ENCODE assay signal across 16 cellular contexts in genomic region chr11:33448461-33449130, GRCh38.
DNase-seq lines count a peak whose midpoint lies in the region; ATAC-seq and TF ChIP-seq lines count a peak whose summit lies in the region.
"Had no signal": no experiment of that assay in that cellular context is flagged by ENCODE, and none has a peak within 500 bp of the region (broad histone marks: within the 10 kb centered on the region; RNA-seq: fewer than 3 reads in every experiment).

No MANE protein-coding gene starts in this region.

- no peak overlapping the region for H3K4me2 ChIP-seq in IMR-90 (ENCODE audit: low read depth, low read length)
- no peak overlapping the region for H3K4me2 ChIP-seq in mammary epithelial cell (ENCODE audit: insufficient read depth, low read depth, low read length)

- intact Hi-C loops in IMR-90 (cut with micrococcal nuclease) = no loop called here
- intact Hi-C loops in mammary epithelial cell (cut with micrococcal nuclease) = no loop called here
- intact Hi-C loops in lower lobe of right lung (cut with DNase I) = no loop called here

- peaks cover 2% of the 10 kb centered on the region for H3K4me1 Mint-ChIP-seq in T-helper 2 cell treated with Interferon-gamma antibody and Interleukin-4, amounts not matched to agents 5 μg/mL and 100 μg/mL, for 36 hours (ENCODE audit: low read depth)
- H3K4me1 Mint-ChIP-seq: IgD-negative memory B cell had no signal

- H3K4me3 Mint-ChIP-seq in T-helper 2 cell treated with Interferon-gamma antibody and Interleukin-4, amounts not matched to agents 5 μg/mL and 100 μg/mL, for 36 hours = no peak overlapping the region
- H3K4me3 Mint-ChIP-seq: IgD-negative memory B cell had no signal

- peak overlapping the region; percentile 43 for H3K27ac ChIP-seq in ACC112 (ENCODE audit: low read depth, low read length)
- H3K27ac ChIP-seq in IMR-90 (ENCODE audit: insufficient read depth, low read length) = no peak overlapping the region
- no peak overlapping the region for H3K27ac ChIP-seq in mammary epithelial cell (ENCODE audit: insufficient read depth, low read depth, low read length)
- H3K27ac ChIP-seq in lower lobe of right lung = no peak overlapping the region
- H3K27ac ChIP-seq: C4-2B had no signal

- 0 out of 3 replicates have a peak overlapping the region, but pooled peaks have one; percentile 23 for H2BK15ac ChIP-seq in IMR-90 (ENCODE audit: low read depth, low read length)

- no peak overlapping the region for H4K8ac ChIP-seq in IMR-90 (ENCODE audit: low read depth in 2 of 2, low read length in 2 of 2)

- no peak overlapping the region for H3K56ac ChIP-seq in IMR-90 (ENCODE audit: extremely low read depth, insufficient read depth, low read length)

- DNase-seq in IMR-90 = peak; percentile 34
- DNase-seq in mammary epithelial cell = peak; percentile 24
- peak; percentile 32 for DNase-seq in fibroblast of the aortic adventitia (ENCODE audit: low read depth)
- DNase-seq in T-helper 2 cell treated with Interferon-gamma antibody and Interleukin-4, amounts not matched to agents 5 μg/mL and 100 μg/mL, for 36 hours (ENCODE audit: low spot score) = no peak
- no peak for DNase-seq in lower lobe of right lung
- no peak for DNase-seq in COLO829 (ENCODE audit: low spot score)
- DNase-seq: COR-L47, NCI-H1436 treated with DMSO at 0.1 percent for 48 hours, NCI-H2029 treated with DMSO at 0.1 percent for 48 hours, NCI-H748 treated with DMSO at 0.1 percent for 48 hours, PC-9 had no signal

- H3K36me3 Mint-ChIP-seq in T-helper 2 cell treated with Interferon-gamma antibody and Interleukin-4, amounts not matched to agents 5 μg/mL and 100 μg/mL, for 36 hours (ENCODE audit: low read depth) = no peaks in the 10 kb centered on the region
- H3K36me3 Mint-ChIP-seq: IgD-negative memory B cell had no signal

- no peak overlapping the region for H3K14ac ChIP-seq in IMR-90 (replicated peaks; ENCODE audit: low read depth, low read length)

- dilution Hi-C loops in IMR-90 (cut with HindIII; ENCODE audit: low sequenced_read_pairs, unreplicated experiment) (no loop called here), mammary epithelial cell (cut with HindIII; ENCODE audit: low sequenced_read_pairs) (no loop called here)

- peaks cover 62% of the 10 kb centered on the region for H3K4me1 ChIP-seq in ACC112 (ENCODE audit: control insufficient read depth, insufficient read depth, low read length, unreplicated experiment)
- peaks cover 17% of the 10 kb centered on the region for H3K4me1 ChIP-seq in IMR-90 (ENCODE audit: control insufficient read depth, insufficient read depth, low read length)
- H3K4me1 ChIP-seq in mammary epithelial cell (ENCODE audit: insufficient read depth, low read length) = peaks cover 18% of the 10 kb centered on the region
- H3K4me1 ChIP-seq in lower lobe of right lung = no peaks in the 10 kb centered on the region

- in situ Hi-C loops in IMR-90 (cut with MboI; ENCODE audit: low sequenced_read_pairs) = no loop called here
- in situ Hi-C loops in mammary epithelial cell (cut with MboI; ENCODE audit: low sequenced_read_pairs in 2 of 2) = no loop called here

- POLR2A ChIA-PET in IMR-90 (lab: Charles Lee; ENCODE audit: unreplicated experiment) = no interaction called here

- H3K9me3 ChIP-seq in IMR-90 (ENCODE audit: control insufficient read depth, insufficient read depth, low read length) (no peaks in the 10 kb centered on the region), mammary epithelial cell (replicated peaks; ENCODE audit: insufficient read depth, low read length) (no peaks in the 10 kb centered on the region), lower lobe of right lung (no peaks in the 10 kb centered on the region)
- H3K9me3 ChIP-seq: A549 had no signal

- no peak overlapping the region for H3K23ac ChIP-seq in IMR-90 (ENCODE audit: low read depth, low read length)

- H3K4me3 ChIP-seq in ACC112 (ENCODE audit: low read depth, low read length) = peak overlapping the region; percentile 13
- no peak overlapping the region for H3K4me3 ChIP-seq in IMR-90 (ENCODE audit: insufficient read depth, low read depth, low read length)
- H3K4me3 ChIP-seq in mammary epithelial cell (replicated peaks in 1 of 3; ENCODE audit: insufficient read depth in 1 of 3, low read depth in 2 of 3, low read length in 3 of 3) = no peak overlapping the region
- no peak overlapping the region for H3K4me3 ChIP-seq in fibroblast of the aortic adventitia (ENCODE audit: low read depth, low read length)
- no peak overlapping the region for H3K4me3 ChIP-seq in lower lobe of right lung
- H3K4me3 ChIP-seq: A549, PC-9 had no signal

- no peak overlapping the region for H3K27ac Mint-ChIP-seq in T-helper 2 cell treated with Interferon-gamma antibody and Interleukin-4, amounts not matched to agents 5 μg/mL and 100 μg/mL, for 36 hours
- H3K27ac Mint-ChIP-seq: IgD-negative memory B cell had no signal

- no peak overlapping the region for H4K5ac ChIP-seq in IMR-90 (ENCODE audit: low read depth, low read length)

- H4K91ac ChIP-seq in IMR-90 (ENCODE audit: insufficient read depth, low read depth, low read length) = no peak overlapping the region

- H3K18ac ChIP-seq in IMR-90 (ENCODE audit: low read depth, low read length) = no peak overlapping the region

- no TSS peak for BruUV-seq in IMR-90 (replicated peaks; lab: Mats Ljungman, UMichigan)
- no TSS peak for BruUV-seq in mammary epithelial cell (replicated peaks; lab: Mats Ljungman, UMichigan)

- TF ChIP-seq POLR2A in IMR-90 (IDR thresholded peaks at IDR 0.05; ENCODE audit: low read depth, low read length) = no peak

- no peak overlapping the region for H3K9ac ChIP-seq in IMR-90 (ENCODE audit: low read depth, low read length)
- no peak overlapping the region for H3K9ac ChIP-seq in mammary epithelial cell (ENCODE audit: insufficient read depth, low read length)

- no peaks in the 10 kb centered on the region for H3K9me3 Mint-ChIP-seq in T-helper 2 cell treated with Interferon-gamma antibody and Interleukin-4, amounts not matched to agents 5 μg/mL and 100 μg/mL, for 36 hours

- TF ChIP-seq CTCF in IMR-90 (conservative IDR thresholded peaks at IDR 0.05; ENCODE audit: low read depth, low read length) = no peak
- no peak for TF ChIP-seq CTCF in mammary epithelial cell (conservative IDR thresholded peaks at IDR 0.05 in 1 of 2, IDR thresholded peaks at IDR 0.05 in 1 of 2; ENCODE audit: extremely low read depth in 1 of 2, insufficient read depth in 1 of 2, low read depth in 1 of 2, low read length in 2 of 2)
- no peak for TF ChIP-seq CTCF in fibroblast of the aortic adventitia (IDR thresholded peaks at IDR 0.05; ENCODE audit: insufficient read depth, low read length)
- TF ChIP-seq CTCF in lower lobe of right lung (IDR thresholded peaks at IDR 0.05) = no peak

- H3K36me3 ChIP-seq in ACC112 (ENCODE audit: insufficient read depth, low read length) = no peaks in the 10 kb centered on the region
- no peaks in the 10 kb centered on the region for H3K36me3 ChIP-seq in IMR-90 (ENCODE audit: control insufficient read depth, insufficient read depth, low read length)
- H3K36me3 ChIP-seq in mammary epithelial cell (ENCODE audit: insufficient read depth, low read length) = no peaks in the 10 kb centered on the region
- H3K36me3 ChIP-seq in lower lobe of right lung = no peaks in the 10 kb centered on the region

- H3K79me2 ChIP-seq in ACC112 (ENCODE audit: control insufficient read depth, insufficient read depth, low read length, unreplicated experiment) (peaks cover 18% of the 10 kb centered on the region), mammary epithelial cell (ENCODE audit: insufficient read depth, low read length) (no peaks in the 10 kb centered on the region)

- no peak overlapping the region for H3K4ac ChIP-seq in IMR-90 (ENCODE audit: low read depth, low read length)

- no peak overlapping the region; the same call in 1 of the 2 replicates for H2AK5ac ChIP-seq in IMR-90 (ENCODE audit: low read depth, low read length)

- H3K79me1 ChIP-seq in IMR-90 (ENCODE audit: low read depth in 1 of 2, low read length in 2 of 2) = peaks cover 6 to 57% of the 10 kb centered on the region in 2 experiments; a peak in 3 of 4 replicates

- no peaks in the 10 kb centered on the region for H4K20me1 ChIP-seq in IMR-90 (ENCODE audit: insufficient read depth, low read length)
- no peaks in the 10 kb centered on the region for H4K20me1 ChIP-seq in mammary epithelial cell (ENCODE audit: insufficient read depth, low read length)

- CTCF ChIA-PET in IMR-90 (lab: Yijun Ruan, JAX) = no interaction called here
- CTCF ChIA-PET in mammary epithelial cell (lab: Charles Lee; ENCODE audit: low non-redundant PET) = no interaction called here

- TF ChIP-seq RAD21 in IMR-90 (IDR thresholded peaks at IDR 0.05; ENCODE audit: low read length) = no peak

- peaks cover 15% of the 10 kb centered on the region for H3K9me1 ChIP-seq in IMR-90 (ENCODE audit: insufficient read depth, low read length)

- peaks cover 4% of the 10 kb centered on the region for H3K27me3 Mint-ChIP-seq in T-helper 2 cell treated with Interferon-gamma antibody and Interleukin-4, amounts not matched to agents 5 μg/mL and 100 μg/mL, for 36 hours (ENCODE audit: low read depth)

- peak overlapping the region; percentile 72 for H2AFZ ChIP-seq in ACC112 (ENCODE audit: low read length, unreplicated experiment)
- no peak overlapping the region for H2AFZ ChIP-seq in IMR-90 (replicated peaks; ENCODE audit: low read length, poor library complexity)
- H2AFZ ChIP-seq in mammary epithelial cell (ENCODE audit: low read depth, low read length) = no peak overlapping the region
- H2AFZ ChIP-seq: PC-9 had no signal

- no peak overlapping the region for H2BK5ac ChIP-seq in IMR-90 (ENCODE audit: low read depth, low read length, poor library complexity, severe bottlenecking)

- WGBS in IMR-90 (ENCODE audit: extremely low coverage in 2 of 2, insufficient read length in 1 of 2), 2 experiments = 50% methylated on average over 2 of the region's 5 CpGs; no CpG with 5 or more reads in 1 of the 2 experiments
- WGBS in mammary epithelial cell (ENCODE audit: low coverage, missing lambda C conversion rate) = 13% methylated on average over 5 of the region's 5 CpGs

- no peak overlapping the region for H2BK20ac ChIP-seq in IMR-90 (ENCODE audit: low read depth, low read length)

- H3K27me3 ChIP-seq in ACC112 (ENCODE audit: insufficient read depth, low read length) = no peaks in the 10 kb centered on the region
- H3K27me3 ChIP-seq in IMR-90 (ENCODE audit: control insufficient read depth, insufficient read depth, low read length) = no peaks in the 10 kb centered on the region
- no peaks in the 10 kb centered on the region for H3K27me3 ChIP-seq in mammary epithelial cell (ENCODE audit: insufficient read depth, low read length)
- H3K27me3 ChIP-seq in lower lobe of right lung (ENCODE audit: low read depth) = no peaks in the 10 kb centered on the region

- no peak for ATAC-seq in IMR-90 (ENCODE audit: low read depth)
- ATAC-seq in HG02798 (IDR thresholded peaks at IDR 0.05; ENCODE audit: poor library complexity, unreplicated experiment) = no peak
- no peak for ATAC-seq in lower lobe of right lung
- ATAC-seq: A549 had no signal

- H2AK9ac ChIP-seq in IMR-90 (replicated peaks; ENCODE audit: low read depth, low read length, poor library complexity) = no peak overlapping the region

- no peak overlapping the region for H2BK120ac ChIP-seq in IMR-90 (ENCODE audit: low read depth, low read length)

Comparison
In these comparisons a context has a peak if more than half of its experiments do, and no peak if none do; other contexts are left out.
1. DNase-seq: peak in IMR-90 (single experiment), mammary epithelial cell (single experiment) and fibroblast of the aortic adventitia (single experiment); none in T-helper 2 cell treated with Interferon-gamma antibody and Interleukin-4, amounts not matched to agents 5 μg/mL and 100 μg/mL, for 36 hours (single experiment), lower lobe of right lung (single experiment) and COLO829 (single experiment).